In genomic region chr19:4830332-4830731, GRCh38 we compare ENCODE assay signal across 8 cellular contexts. TPM values are rescaled to one million over a fixed set of nuclear protein-coding genes. Genes with fewer than 3 reads are reported as not detected.
DNase-seq lines count a peak whose midpoint lies in the region; ATAC-seq, FAIRE-seq and TF ChIP-seq lines count a peak whose summit lies in the region.

No MANE protein-coding gene starts in this region.

- peaks cover 11 to 13% (median 12%) of the 10 kb centered on the region in 3 donors for H3K4me1 ChIP-seq in skeletal muscle tissue (ENCODE audit: control insufficient read depth in 3 of 3, insufficient read depth in 3 of 3, low read length in 3 of 3)

- peak; percentile 41 for FAIRE-seq in GM12891 (lab: Jason Lieb, UNC)

- no peak for TF ChIP-seq POLR2A in GM12891 (IDR thresholded peaks at IDR 0.05; ENCODE audit: low read depth, low read length)

- POLR2A ChIA-PET in WTC11 (lab: Charles Lee) = interaction anchor here (0.5 kb wide), 1 partner anchor 350 kb away, joined by 3 read pairs; no protein-coding TSS in a partner anchor

- H3K4me1 Mint-ChIP-seq in WTC11 = no peaks in the 10 kb centered on the region

- TF ChIP-seq CTCF in WTC11 (IDR thresholded peaks at IDR 0.05) = no peak
- no peak for TF ChIP-seq CTCF in fibroblast of villous mesenchyme (IDR thresholded peaks at IDR 0.05; ENCODE audit: insufficient read depth, low read depth, low read length)

- DNase-seq in GM12891 (ENCODE audit: insufficient read length, low spot score) (no peak), WTC11 (ENCODE audit: low spot score) (no peak), fibroblast of villous mesenchyme (ENCODE audit: low read depth) (no peak), activated gamma-delta T cell treated with Interleukin-2 at 50 U/mL for 16 hours (no peak), GOT3 (lab: John Stamatoyannopoulos, UW) (no peak)
- DNase-seq in stimulated activated CD4-positive, alpha-beta T cell treated with anti-CD3 and anti-CD28 coated beads, Interleukin-2, amount 100 ng/mL, for 48 hours = no peak
- DNase-seq in activated CD4-positive, CD25-positive, alpha-beta regulatory T cell (lab: John Stamatoyannopoulos, UW) = no peak

- H3K9me3 Mint-ChIP-seq in WTC11 = no peaks in the 10 kb centered on the region

- no peaks in the 10 kb centered on the region for H3K9me3 ChIP-seq in skeletal muscle tissue (ENCODE audit: control insufficient read depth in 3 of 3, low read length in 3 of 3)

- peak overlapping the region; percentile 83 for H3K4me3 ChIP-seq in fibroblast of villous mesenchyme (ENCODE audit: low read depth, low read length)
- peak overlapping the region; percentile 90 to 92 (median 91) for H3K4me3 ChIP-seq in skeletal muscle tissue (ENCODE audit: low read length in 3 of 3)

- no peak for ATAC-seq in WTC11

- peak overlapping the region; percentile 87 for H3K27ac ChIP-seq in skeletal muscle tissue (ENCODE audit: low read depth, low read length)

- H3K27me3 Mint-ChIP-seq in WTC11 (ENCODE audit: low read depth) = peaks cover 29% of the 10 kb centered on the region

- no peaks in the 10 kb centered on the region for H3K36me3 Mint-ChIP-seq in WTC11

- no peaks in the 10 kb centered on the region for H3K27me3 ChIP-seq in skeletal muscle tissue (ENCODE audit: control insufficient read depth in 3 of 3, insufficient read depth in 3 of 3, low read length in 3 of 3)

- CTCF ChIA-PET in WTC11 (lab: Charles Lee) = interaction anchor here (2.1 to 2.5 kb wide), 2 partner anchors 21 kb away, joined by 13 to 14 read pairs; no protein-coding TSS in a partner anchor

- peak overlapping the region; percentile 62 for H3K4me3 Mint-ChIP-seq in WTC11

- no peaks in the 10 kb centered on the region for H3K36me3 ChIP-seq in skeletal muscle tissue (ENCODE audit: control insufficient read depth in 3 of 3, insufficient read depth in 3 of 3, low read length in 3 of 3)

- H3K27ac Mint-ChIP-seq in WTC11 = no peak overlapping the region

- H3K9ac ChIP-seq in skeletal muscle tissue (ENCODE audit: low read depth in 1 of 3, low read length in 3 of 3) = peak overlapping the region; percentile 89 to 92 (median 92)

TF ChIP-seq in GM12891, 5 proteins besides CTCF, POLR2A, EP300 and RAD21:
- TF ChIP-seq POU2F2 (IDR thresholded peaks at IDR 0.05; ENCODE audit: low read depth, low read length) (no peak), TAF1 (IDR thresholded peaks at IDR 0.05; ENCODE audit: low read depth, low read length) (no peak), SPI1 (IDR thresholded peaks at IDR 0.05; ENCODE audit: low read depth, low read length) (no peak), POLR2AphosphoS5 (IDR thresholded peaks at IDR 0.05; ENCODE audit: low read depth, low read length) (no peak), PAX5 (IDR thresholded peaks at IDR 0.05; ENCODE audit: insufficient read depth, low read length, severe bottlenecking) (no peak)

TF ChIP-seq in WTC11, 78 proteins besides CTCF, POLR2A, EP300 and RAD21:
- TF ChIP-seq ZNF512 (CRISPR knock-in tag; IDR thresholded peaks at IDR 0.05; ENCODE audit: borderline replicate concordance) (no peak), MXD4 (CRISPR knock-in tag; IDR thresholded peaks at IDR 0.05; ENCODE audit: borderline replicate concordance) (no peak), E2F5 (CRISPR knock-in tag; IDR thresholded peaks at IDR 0.05) (no peak), STAT6 (CRISPR knock-in tag; conservative IDR thresholded peaks at IDR 0.05; ENCODE audit: low read depth) (no peak), RORB (CRISPR knock-in tag; IDR thresholded peaks at IDR 0.05) (no peak), ZNF263 (CRISPR knock-in tag; IDR thresholded peaks at IDR 0.05; ENCODE audit: low read depth) (no peak), KAT7 (CRISPR knock-in tag; IDR thresholded peaks at IDR 0.05; ENCODE audit: borderline replicate concordance) (no peak), ZNF232 (CRISPR knock-in tag; IDR thresholded peaks at IDR 0.05) (no peak)

RNA-seq across cellular contexts. Expression of gene TICAM1, which starts 1.2 kb away (rescaled TPM):
- polyA plus RNA-seq in GM12891 (2012; ENCODE audit: low read depth, missing spikeins) = 17.8 TPM
- total RNA-seq in WTC11 (2021) = 0.61 to 1.4 TPM (median 1.2 TPM) in 3 replicates
- 3.2 and 3.5 TPM in 2 replicates for total RNA-seq in fibroblast of villous mesenchyme
- 1.6 TPM for total RNA-seq in skeletal muscle tissue

RNA-seq across cellular contexts. Expression of gene PLIN3, which starts 37.1 kb away (rescaled TPM):
- polyA plus RNA-seq in GM12891 (2012; ENCODE audit: low read depth, missing spikeins) = 75.6 TPM
- 61.3 to 72.1 TPM (median 71.2 TPM) in 3 replicates for total RNA-seq in WTC11 (2021)
- 191 and 193 TPM in 2 replicates for total RNA-seq in fibroblast of villous mesenchyme
- 55.3 TPM for total RNA-seq in skeletal muscle tissue

RNA-seq across cellular contexts. Expression of gene FEM1A, which starts 38.8 kb away (rescaled TPM):
- 0.51 TPM for polyA plus RNA-seq in GM12891 (2012; ENCODE audit: low read depth, missing spikeins)
- total RNA-seq in WTC11 (2021) = 15.7 to 16.1 TPM (median 15.8 TPM) in 3 replicates
- 12.6 and 13.8 TPM in 2 replicates for total RNA-seq in fibroblast of villous mesenchyme
- 28.7 TPM for total RNA-seq in skeletal muscle tissue
